14 cellular contexts compared by ENCODE assay signal in the genomic region with DNA sequence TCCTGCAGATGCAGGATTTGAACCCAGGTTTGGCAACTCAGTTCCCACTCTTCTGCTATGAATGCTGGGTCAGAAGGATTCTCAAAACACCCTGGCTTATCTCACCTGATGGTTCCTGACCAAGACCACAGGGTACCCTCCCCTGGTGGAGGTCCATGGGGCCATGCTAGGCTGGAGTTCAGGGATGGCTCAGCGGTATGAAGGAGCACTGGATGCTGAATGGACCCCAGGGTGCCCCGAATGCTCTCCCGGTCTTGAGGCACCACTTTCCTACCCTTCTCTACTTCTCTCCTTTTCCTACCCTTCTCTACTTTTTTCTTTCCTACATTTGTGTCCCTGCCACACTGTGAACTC. TPM values are rescaled to one million over a fixed set of nuclear protein-coding genes. Genes with fewer than 3 reads are reported as not detected.
DNase-seq lines count a peak whose midpoint lies in the region; ATAC-seq and TF ChIP-seq lines count a peak whose summit lies in the region.
"Had no signal": no experiment of that assay in that cellular context is flagged by ENCODE, and none has a peak within 500 bp of the region (broad histone marks: within the 10 kb centered on the region; RNA-seq: fewer than 3 reads in every experiment).

No MANE protein-coding gene starts in this region.

- H3K79me2 ChIP-seq in neural cell (replicated peaks; ENCODE audit: insufficient read depth, low read length), result no peaks in the 10 kb centered on the region

- H3K27ac Mint-ChIP-seq in Calu3 (ENCODE audit: unreplicated experiment) (no peak overlapping the region), HFFc6 (peak overlapping the region; percentile 4; the same call in 1 of the 2 replicates)

- H3K4me1 Mint-ChIP-seq in Calu3 (ENCODE audit: low read depth, unreplicated experiment) (no peaks in the 10 kb centered on the region), HFFc6 (ENCODE audit: low read depth) (0 out of 2 replicates have a peak, but pooled peaks cover 5% of the 10 kb centered on the region)

- ATAC-seq in HG03039 (IDR thresholded peaks at IDR 0.05; ENCODE audit: unreplicated experiment), result no peak

- TF ChIP-seq RAD21 in neural cell (conservative IDR thresholded peaks at IDR 0.05), result no peak

- H3K27me3 Mint-ChIP-seq in Calu3 (ENCODE audit: unreplicated experiment) (no peaks in the 10 kb centered on the region), HFFc6 (ENCODE audit: insufficient read depth) (peaks cover 7% of the 10 kb centered on the region)

- no peaks in the 10 kb centered on the region for H3F3A ChIP-seq in neural cell (ENCODE audit: insufficient read depth, low read length, poor library complexity, severe bottlenecking)

- H3K9me3 Mint-ChIP-seq in Calu3 (ENCODE audit: low read depth, unreplicated experiment) (no peaks in the 10 kb centered on the region), HFFc6 (no peaks in the 10 kb centered on the region)

- H3K4me3 Mint-ChIP-seq in Calu3 (ENCODE audit: low read depth, unreplicated experiment) (peak overlapping the region; percentile 29), HFFc6 (peak overlapping the region; percentile 70)

- H3K4me2 ChIP-seq in neural cell (ENCODE audit: low read length), result no peak overlapping the region

- no peaks in the 10 kb centered on the region for H4K20me1 ChIP-seq in neural cell (ENCODE audit: insufficient read depth)

- CTCF ChIA-PET in Calu3 (lab: Charles Lee), result interaction anchor here (0.8 to 1.2 kb wide), 2 partner anchors 38 to 253 kb away, joined by 3 to 5 read pairs; no protein-coding TSS in a partner anchor

- H3K4me3 ChIP-seq in coronary artery, result peak overlapping the region; percentile 63
- H3K4me3 ChIP-seq in neural cell (ENCODE audit: low read length), result peak overlapping the region; percentile 45
- H3K4me3 ChIP-seq: SJSA1 had no signal

- no peak for TF ChIP-seq EP300 in neural cell (conservative IDR thresholded peaks at IDR 0.05; ENCODE audit: poor library complexity, severe bottlenecking)

- H3K27me3 ChIP-seq in neural cell (ENCODE audit: insufficient read depth, low read depth, low read length), result peaks cover 38% of the 10 kb centered on the region
- H3K27me3 ChIP-seq: SJSA1 had no signal

- H3K9me3 ChIP-seq in neural cell (ENCODE audit: low read length), result no peaks in the 10 kb centered on the region
- H3K9me3 ChIP-seq: SJSA1 had no signal

- DNase-seq in Calu3, result no peak
- DNase-seq in HFFc6, result no peak
- DNase-seq in coronary artery (ENCODE audit: low spot score), result no peak
- DNase-seq in NCI-H82 (lab: John Stamatoyannopoulos, UW), result no peak
- no peak for DNase-seq in cerebellum (ENCODE audit: low spot score)
- DNase-seq: activated CD4-positive, alpha-beta T cell treated with anti-CD3 and anti-CD28 coated beads, Interleukin-2, amount 50 U/mL, for 4 hours; brain microvascular endothelial cell; DMS53; islet precursor cell; NCI-H1105 treated with DMSO at 0.1 percent for 48 hours; stimulated activated CD8-positive, alpha-beta memory T cell treated with anti-CD3 and anti-CD28 coated beads, Interleukin-4, amount 100 ng/mL, for 48 hours had no signal

- BruUV-seq in Calu3 (replicated peaks; lab: Mats Ljungman, UMichigan), result no TSS peak

- H3K36me3 Mint-ChIP-seq in Calu3 (ENCODE audit: insufficient read depth, unreplicated experiment) (peaks cover 9% of the 10 kb centered on the region), HFFc6 (ENCODE audit: low read depth) (peaks cover 9% of the 10 kb centered on the region)

- TF ChIP-seq CTCF in Calu3 (IDR thresholded peaks at IDR 0.05; ENCODE audit: unreplicated experiment) (no peak), HFFc6 (IDR thresholded peaks at IDR 0.05) (no peak), coronary artery (IDR thresholded peaks at IDR 0.05) (no peak), neural cell (IDR thresholded peaks at IDR 0.05; ENCODE audit: poor library complexity, severe bottlenecking) (no peak)

- H3K9me2 ChIP-seq in neural cell (ENCODE audit: insufficient read depth, low read length), result no peaks in the 10 kb centered on the region

- H3K27ac ChIP-seq in coronary artery (no peak overlapping the region), neural cell (ENCODE audit: low read length) (no peak overlapping the region)
- H3K27ac ChIP-seq: brain microvascular endothelial cell, SJSA1 had no signal

- no peaks in the 10 kb centered on the region for H3K36me3 ChIP-seq in neural cell (ENCODE audit: insufficient read depth, low read length)
- H3K36me3 ChIP-seq: brain microvascular endothelial cell, SJSA1 had no signal

- no peak overlapping the region for H3K9ac ChIP-seq in neural cell (ENCODE audit: low read length)

- intact Hi-C loops in Calu3 (cut with micrococcal nuclease; ENCODE audit: unreplicated experiment), result loop anchor here (5.0 kb wide), 1 partner anchor 38 kb away; no protein-coding TSS in a partner anchor

- no peak overlapping the region for H2AFZ ChIP-seq in neural cell (ENCODE audit: low read depth, low read length)

TF ChIP-seq in neural cell, 6 proteins besides CTCF, POLR2A, EP300 and RAD21:
- TF ChIP-seq POLR2AphosphoS5 (IDR thresholded peaks at IDR 0.05) (no peak), SMC3 (conservative IDR thresholded peaks at IDR 0.05; ENCODE audit: poor library complexity) (no peak), MXI1 (conservative IDR thresholded peaks at IDR 0.05; ENCODE audit: poor library complexity, severe bottlenecking) (no peak), TAF1 (IDR thresholded peaks at IDR 0.05; ENCODE audit: low read depth) (no peak), EZH2 (IDR thresholded peaks at IDR 0.05; ENCODE audit: borderline replicate concordance, insufficient read depth, low read length, poor library complexity, severe bottlenecking) (no peak)
- TF ChIP-seq, protein P1, sequence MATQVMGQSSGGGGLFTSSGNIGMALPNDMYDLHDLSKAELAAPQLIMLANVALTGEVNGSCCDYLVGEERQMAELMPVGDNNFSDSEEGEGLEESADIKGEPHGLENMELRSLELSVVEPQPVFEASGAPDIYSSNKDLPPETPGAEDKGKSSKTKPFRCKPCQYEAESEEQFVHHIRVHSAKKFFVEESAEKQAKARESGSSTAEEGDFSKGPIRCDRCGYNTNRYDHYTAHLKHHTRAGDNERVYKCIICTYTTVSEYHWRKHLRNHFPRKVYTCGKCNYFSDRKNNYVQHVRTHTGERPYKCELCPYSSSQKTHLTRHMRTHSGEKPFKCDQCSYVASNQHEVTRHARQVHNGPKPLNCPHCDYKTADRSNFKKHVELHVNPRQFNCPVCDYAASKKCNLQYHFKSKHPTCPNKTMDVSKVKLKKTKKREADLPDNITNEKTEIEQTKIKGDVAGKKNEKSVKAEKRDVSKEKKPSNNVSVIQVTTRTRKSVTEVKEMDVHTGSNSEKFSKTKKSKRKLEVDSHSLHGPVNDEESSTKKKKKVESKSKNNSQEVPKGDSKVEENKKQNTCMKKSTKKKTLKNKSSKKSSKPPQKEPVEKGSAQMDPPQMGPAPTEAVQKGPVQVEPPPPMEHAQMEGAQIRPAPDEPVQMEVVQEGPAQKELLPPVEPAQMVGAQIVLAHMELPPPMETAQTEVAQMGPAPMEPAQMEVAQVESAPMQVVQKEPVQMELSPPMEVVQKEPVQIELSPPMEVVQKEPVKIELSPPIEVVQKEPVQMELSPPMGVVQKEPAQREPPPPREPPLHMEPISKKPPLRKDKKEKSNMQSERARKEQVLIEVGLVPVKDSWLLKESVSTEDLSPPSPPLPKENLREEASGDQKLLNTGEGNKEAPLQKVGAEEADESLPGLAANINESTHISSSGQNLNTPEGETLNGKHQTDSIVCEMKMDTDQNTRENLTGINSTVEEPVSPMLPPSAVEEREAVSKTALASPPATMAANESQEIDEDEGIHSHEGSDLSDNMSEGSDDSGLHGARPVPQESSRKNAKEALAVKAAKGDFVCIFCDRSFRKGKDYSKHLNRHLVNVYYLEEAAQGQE (IDR thresholded peaks at IDR 0.05; ENCODE audit: borderline replicate concordance), result no peak

RNA-seq across cellular contexts. Expression of a gene that starts 9.7 kb away (rescaled TPM):
- total RNA-seq in Calu3 (2022), result 0.09 and 0.12 TPM in 2 replicates
- under 1 TPM; 0.05 to 0.18 (median 0.11) TPM for total RNA-seq in HFFc6 (2021; fragmentation: NEBNext Ultra II Directional; extraction: Animal tissue kit (Norgen Biotek cat#: 25700))
- not detected in 2 replicates for polyA plus RNA-seq in neural cell
- 0.12 TPM in 1 of 2 replicates, not detected in the other for polyA minus RNA-seq in neural cell
- 3.9 TPM for total RNA-seq in cerebellum
- total RNA-seq: SJSA1 had no signal

RNA-seq across cellular contexts. Expression of a gene that starts 43.8 kb away (rescaled TPM):
- 42.0 and 56.5 TPM in 2 replicates for total RNA-seq in Calu3 (2022)
- 10 to 100 TPM; 50.2 to 76.2 (median 73.7) TPM for total RNA-seq in HFFc6 (2021; fragmentation: NEBNext Ultra II Directional; extraction: Animal tissue kit (Norgen Biotek cat#: 25700))
- 0.82 and 1.4 TPM in 2 replicates for polyA plus RNA-seq in neural cell
- 7.3 and 10.4 TPM in 2 replicates for polyA minus RNA-seq in neural cell
- 10.6 TPM for total RNA-seq in cerebellum

RNA-seq across cellular contexts. Expression of a gene that starts 51.2 kb away (rescaled TPM):
- 12.8 and 13.8 TPM in 2 replicates for total RNA-seq in Calu3 (2022)
- 10 to 100 TPM in 2 of 6 experiments, 1 to 10 TPM in 4; 5.9 to 12.3 (median 7.9) TPM for total RNA-seq in HFFc6 (2021; fragmentation: NEBNext Ultra II Directional; extraction: Animal tissue kit (Norgen Biotek cat#: 25700))
- polyA plus RNA-seq in neural cell, result 27.8 and 28.6 TPM in 2 replicates
- polyA minus RNA-seq in neural cell, result 14.2 and 23.6 TPM in 2 replicates
- 7.5 TPM for total RNA-seq in cerebellum
